17 cellular contexts compared by ENCODE assay signal in genomic region chr7:82598958-82599357, GRCh38.
DNase-seq lines count a peak whose midpoint lies in the region; ATAC-seq, FAIRE-seq and TF ChIP-seq lines count a peak whose summit lies in the region.
"Had no signal": no experiment of that assay in that cellular context is flagged by ENCODE, and none has a peak within 500 bp of the region (broad histone marks: within the 10 kb centered on the region; RNA-seq: fewer than 3 reads in every experiment).

No MANE protein-coding gene starts in this region.

- POLR2A ChIA-PET in A673 (lab: Charles Lee; ENCODE audit: low non-redundant PET) = no interaction called here
- POLR2A ChIA-PET in GM12878 (lab: Charles Lee) = no interaction called here

- H3K36me3 ChIP-seq in A673 (ENCODE audit: insufficient read depth, low read length, poor library complexity, severe bottlenecking) (no peaks in the 10 kb centered on the region), GM23248 (ENCODE audit: low read depth) (no peaks in the 10 kb centered on the region), GM12878 (ENCODE audit: control insufficient read depth in 2 of 2, insufficient read depth in 2 of 2, low read length in 1 of 2) (no peaks in the 10 kb centered on the region)
- H3K36me3 ChIP-seq: Peyer's patch, tibial nerve had no signal

- DNase-seq in A673 (ENCODE audit: low spot score) (peak; percentile 28), GM23248 (peak; percentile 59), GM12878 (ENCODE audit: low read depth, low spot score) (no peak), hepatic stellate cell (ENCODE audit: low spot score) (peak; percentile 53), C1 segment of cervical spinal cord (lab: John Stamatoyannopoulos, UW) (no peak), COLO668 (lab: John Stamatoyannopoulos, UW; ENCODE audit: unreplicated experiment) (no peak)
- DNase-seq: activated CD4-positive, alpha-beta T cell treated with anti-CD3 and anti-CD28 coated beads, Interleukin-2, amount 50 U/mL, for 48 hours; activated naive CD8-positive, alpha-beta T cell treated with anti-CD3 and anti-CD28 coated beads for 36 hours; activated T-cell treated with anti-CD3 and anti-CD28 coated beads, Interleukin-2, amount 50 U/mL, for 48 hours; DMS 273 treated with DMSO at 0.1 percent for 48 hours; hippocampal formation; mucosa of descending colon; NCI-H1694 treated with DMSO at 0.1 percent for 48 hours; Peyer's patch had no signal

- ATAC-seq in GM12878 = peak; percentile 49; the same call in 2 of the 3 replicates
- no peak for ATAC-seq in HG02642 (IDR thresholded peaks at IDR 0.05; ENCODE audit: poor library complexity, unreplicated experiment)
- no peak for ATAC-seq in GM21786 (IDR thresholded peaks at IDR 0.05; ENCODE audit: unreplicated experiment)
- ATAC-seq: mucosa of descending colon had no signal

- H3K9me2 ChIP-seq in GM23248 (ENCODE audit: insufficient read depth) = no peaks in the 10 kb centered on the region

- no peak overlapping the region for H2AFZ ChIP-seq in GM23248
- H2AFZ ChIP-seq in GM12878 (ENCODE audit: control insufficient read depth, low read depth, low read length) = no peak overlapping the region

- no peaks in the 10 kb centered on the region for H3K27me3 ChIP-seq in A673 (replicated peaks; ENCODE audit: insufficient read depth, low read depth, low read length, poor library complexity)
- H3K27me3 ChIP-seq in GM23248 (replicated peaks; ENCODE audit: insufficient read depth) = peaks cover 13% of the 10 kb centered on the region; the same call in 1 of the 2 replicates
- H3K27me3 ChIP-seq in GM12878 (replicated peaks in 1 of 2; ENCODE audit: control insufficient read depth in 2 of 2, insufficient read depth in 2 of 2, low read length in 1 of 2) = no peaks in the 10 kb centered on the region
- H3K27me3 ChIP-seq: Peyer's patch, tibial nerve had no signal

- TF ChIP-seq RAD21 in GM12878 (IDR thresholded peaks at IDR 0.05; ENCODE audit: insufficient read depth, low read depth, low read length) = no peak

- TF ChIP-seq CTCF in A673 (conservative IDR thresholded peaks at IDR 0.05; ENCODE audit: low read depth, low read length) = no peak
- TF ChIP-seq CTCF in GM12878 (IDR thresholded peaks at IDR 0.05 in 2 of 3, conservative IDR thresholded peaks at IDR 0.05 in 1 of 3; ENCODE audit: control insufficient read depth in 2 of 3, extremely low read depth in 1 of 3, insufficient read depth in 1 of 3, low read depth in 3 of 3, low read length in 3 of 3) = no peak

- no peak for TF ChIP-seq EP300 in GM12878 (IDR thresholded peaks at IDR 0.05; ENCODE audit: borderline replicate concordance in 1 of 2, control insufficient read depth in 1 of 2, low read depth in 2 of 2, low read length in 2 of 2)

- no peak for FAIRE-seq in GM12878 (lab: Jason Lieb, UNC)

- H4K20me1 ChIP-seq in GM23248 (ENCODE audit: insufficient read depth) (no peaks in the 10 kb centered on the region), GM12878 (ENCODE audit: control insufficient read depth, insufficient read depth) (no peaks in the 10 kb centered on the region)

- H3K4me3 ChIP-seq in A673 (ENCODE audit: low read depth, low read length, poor library complexity, severe bottlenecking) (no peak overlapping the region), GM23248 (no peak overlapping the region), GM12878 (no peak overlapping the region)
- H3K4me3 ChIP-seq: mucosa of descending colon, Peyer's patch, tibial nerve had no signal

- H3K9me3 ChIP-seq in A673 (ENCODE audit: low read depth, low read length, poor library complexity, severe bottlenecking) (no peaks in the 10 kb centered on the region), GM23248 (ENCODE audit: low read depth) (no peaks in the 10 kb centered on the region), GM12878 (replicated peaks; ENCODE audit: control insufficient read depth, insufficient read depth, low read length) (no peaks in the 10 kb centered on the region)
- H3K9me3 ChIP-seq: mucosa of descending colon, Peyer's patch, tibial nerve had no signal

- no peak overlapping the region for H3K27ac ChIP-seq in A673 (ENCODE audit: low read depth, low read length, poor library complexity, severe bottlenecking)
- H3K27ac ChIP-seq in GM23248 = no peak overlapping the region
- H3K27ac ChIP-seq in GM12878 (ENCODE audit: control insufficient read depth, insufficient read depth) = no peak overlapping the region
- H3K27ac ChIP-seq: Peyer's patch, tibial nerve had no signal

- H3K4me2 ChIP-seq in GM23248 (ENCODE audit: unreplicated experiment) = no peak overlapping the region
- no peak overlapping the region for H3K4me2 ChIP-seq in GM12878 (ENCODE audit: control insufficient read depth, insufficient read depth)

- RAD21 ChIA-PET in GM12878 (lab: Charles Lee; ENCODE audit: unreplicated experiment) = no interaction called here

- BruUV-seq in A673 (replicated peaks; lab: Mats Ljungman, UMichigan) (no TSS peak), GM12878 (replicated peaks; lab: Mats Ljungman, UMichigan) (no TSS peak)

- no peaks in the 10 kb centered on the region for H3F3A ChIP-seq in GM23248 (ENCODE audit: insufficient read depth)

- SMC1A ChIA-PET in GM12878 (lab: Charles Lee; ENCODE audit: uncharacterized antibody, unreplicated experiment) = interaction anchor here (1.1 kb wide), 1 partner anchor 89 kb away, joined by 3 read pairs; no protein-coding TSS in a partner anchor

- H3K9ac ChIP-seq in GM23248 (no peak overlapping the region), GM12878 (ENCODE audit: control insufficient read depth, insufficient read depth, low read length) (no peak overlapping the region)

- in situ Hi-C loops in GM23248 (cut with MboI) (loop anchor here (25.0 kb wide), 1 partner anchor 1112 kb away; no protein-coding TSS in a partner anchor), GM12878 (cut with MboI) (no loop called here)

- intact Hi-C loops in A673 (cut with micrococcal nuclease; ENCODE audit: unreplicated experiment) (no loop called here), GM12878 (cut with micrococcal nuclease; ENCODE audit: unreplicated experiment) (no loop called here)

- no peaks in the 10 kb centered on the region for H3K79me2 ChIP-seq in GM23248 (ENCODE audit: insufficient read depth)
- H3K79me2 ChIP-seq in GM12878 (ENCODE audit: control insufficient read depth, insufficient read depth, low read length) = no peaks in the 10 kb centered on the region

- TF ChIP-seq POLR2A in GM12878 (IDR thresholded peaks at IDR 0.05; ENCODE audit: low read depth, low read length) = no peak

- CTCF ChIA-PET in A673 (lab: Charles Lee) (no interaction called here), GM12878 (lab: Yijun Ruan, JAX) (no interaction called here)

- H3K4me1 ChIP-seq in A673 (ENCODE audit: insufficient read depth, low read length, poor library complexity, severe bottlenecking) = peaks cover 38% of the 10 kb centered on the region
- H3K4me1 ChIP-seq in GM23248 (ENCODE audit: insufficient read depth) = no peaks in the 10 kb centered on the region
- no peaks in the 10 kb centered on the region for H3K4me1 ChIP-seq in GM12878 (ENCODE audit: control insufficient read depth, insufficient read depth, low read length)
- H3K4me1 ChIP-seq: Peyer's patch had no signal

- WGBS in GM23248 (ENCODE audit: low coverage in 1 of 2, low lambda C conversion rate in 2 of 2, missing lambda C conversion rate in 2 of 2), 2 experiments = 15 to 19% methylated on average over 1 of the region's 1 CpG
- WGBS in GM12878 (ENCODE audit: insufficient coverage, insufficient replicate concordance, low lambda C conversion rate, missing lambda C conversion rate) = 5% methylated on average over 1 of the region's 1 CpG

TF ChIP-seq in GM12878, 131 proteins besides CTCF, POLR2A, EP300 and RAD21:
- TF ChIP-seq CHD2 (IDR thresholded peaks at IDR 0.05; ENCODE audit: borderline replicate concordance, low read depth, low read length) = no peak
- peak; percentile 1 for TF ChIP-seq PKNOX1 (IDR thresholded peaks at IDR 0.05)
- TF ChIP-seq ATF2 (IDR thresholded peaks at IDR 0.05; ENCODE audit: low read length) = no peak

Comparison
In these comparisons a context has a peak if more than half of its experiments do, and no peak if none do; other contexts are left out.
1. DNase-seq: peak in A673 (single experiment), GM23248 (single experiment) and hepatic stellate cell (single experiment); none in GM12878 (single experiment), C1 segment of cervical spinal cord (0 of 14) and COLO668 (single experiment).